Comparison of ENCODE assay signal across 11 cellular contexts in genomic region chr13:71300602-71301001, GRCh38.
"Had no signal": no experiment of that assay in that cellular context is flagged by ENCODE, and none has a peak within 500 bp of the region (broad histone marks: within the 10 kb centered on the region; RNA-seq: fewer than 3 reads in every experiment).

No MANE protein-coding gene starts in this region.

- FAIRE-seq: H1, H54 had no signal

- H3K4me1 ChIP-seq: HAP-1 had no signal

- H3K9me3 ChIP-seq: HAP-1 had no signal

- H3K4me3 ChIP-seq: GM23248, GM23338, HAP-1 had no signal

- H3K27ac ChIP-seq: GM23248 had no signal

- DNase-seq: GM23248, GOT3, H7, H9, HCEC 1CT, HFFc6 had no signal

- ATAC-seq: GM23338, HCT116 had no signal

- H3K36me3 ChIP-seq: HAP-1 had no signal
